In genomic region chr3:48426401-48426909, GRCh38 we compare ENCODE assay signal across 11 cellular contexts. TPM values are rescaled to one million over a fixed set of nuclear protein-coding genes. Genes with fewer than 3 reads are reported as not detected.
DNase-seq lines count a peak whose midpoint lies in the region; ATAC-seq, FAIRE-seq and TF ChIP-seq lines count a peak whose summit lies in the region.
"Had no signal": no experiment of that assay in that cellular context is flagged by ENCODE, and none has a peak within 500 bp of the region (broad histone marks: within the 10 kb centered on the region; RNA-seq: fewer than 3 reads in every experiment).

No MANE protein-coding gene starts in this region.

- no peak overlapping the region for H3K4me2 ChIP-seq in PC-9

- peak overlapping the region in 1 of 2 donors; percentile 76 for H3K9ac ChIP-seq in kidney (ENCODE audit: low read length in 2 of 2)

- peak; percentile 43 for DNase-seq in G401 (ENCODE audit: low spot score)
- DNase-seq in kidney, result peak; percentile 73
- DNase-seq in prostate gland (ENCODE audit: low spot score), result no peak
- DNase-seq in PC-9, result no peak
- DNase-seq in kidney tubule cell (ENCODE audit: low spot score), result no peak
- DNase-seq: islet precursor cell; stimulated activated CD4-positive, alpha-beta T cell treated with anti-CD3 and anti-CD28 coated beads, Interleukin-2, amount 100 ng/mL, for 48 hours had no signal

- in situ Hi-C loops in G401 (cut with HindIII; ENCODE audit: low sequenced_read_pairs), result no loop called here

- H3K4me3 ChIP-seq in kidney (ENCODE audit: low read length in 2 of 2) (peak overlapping the region; percentile 75 to 76), prostate gland (peak overlapping the region in 1 of 2 donors; percentile 74), PC-9 (no peak overlapping the region)

- TF ChIP-seq CTCF in kidney (IDR thresholded peaks at IDR 0.05; ENCODE audit: borderline replicate concordance, extremely low read depth, insufficient read depth) (no peak), prostate gland (IDR thresholded peaks at IDR 0.05) (no peak), PC-9 (conservative IDR thresholded peaks at IDR 0.05) (no peak)

- POLR2A ChIA-PET in PC-9 (lab: Charles Lee; ENCODE audit: unreplicated experiment), result no interaction called here

- H3K4me1 ChIP-seq in kidney (ENCODE audit: control insufficient read depth in 1 of 2, insufficient read depth in 1 of 2, low read depth in 1 of 2, low read length in 2 of 2) (peaks cover 36 to 75% of the 10 kb centered on the region in 2 donors), prostate gland (replicated peaks) (peaks cover 38% of the 10 kb centered on the region), PC-9 (replicated peaks; ENCODE audit: insufficient read depth) (peaks cover 21% of the 10 kb centered on the region)

- no peak for TF ChIP-seq POLR2A in prostate gland (IDR thresholded peaks at IDR 0.05)

- CTCF ChIA-PET in PC-9 (lab: Charles Lee), result interaction anchor here (1.2 kb wide), 1 partner anchor 10 kb away, joined by 4 read pairs; no protein-coding TSS in a partner anchor

- no peak for FAIRE-seq in kidney (lab: Jason Lieb, UNC)

- ATAC-seq in HG02870 (IDR thresholded peaks at IDR 0.05; ENCODE audit: unreplicated experiment) (no peak), GM21390 (IDR thresholded peaks at IDR 0.05; ENCODE audit: unreplicated experiment) (no peak)

- 24% methylated on average over 11 of the region's 11 CpGs for WGBS in prostate gland

- no peak overlapping the region for H2AFZ ChIP-seq in PC-9

- no peaks in the 10 kb centered on the region for H3K27me3 ChIP-seq in prostate gland (replicated peaks; ENCODE audit: insufficient read depth)
- no peaks in the 10 kb centered on the region for H3K27me3 ChIP-seq in PC-9 (ENCODE audit: insufficient read depth, low read depth)

- H3K9me3 ChIP-seq in kidney (ENCODE audit: control insufficient read depth in 1 of 2, low read length in 2 of 2) (no peaks in the 10 kb centered on the region), prostate gland (no peaks in the 10 kb centered on the region), PC-9 (ENCODE audit: insufficient read depth, low read depth) (no peaks in the 10 kb centered on the region)

- peaks cover 25% of the 10 kb centered on the region for H3K79me2 ChIP-seq in PC-9 (ENCODE audit: low read depth)

- peaks cover 12% of the 10 kb centered on the region for H3F3A ChIP-seq in PC-9 (ENCODE audit: insufficient read depth, low read depth)

- peak overlapping the region; percentile 99 for H3K27ac ChIP-seq in cingulate gyrus (ENCODE audit: low read depth, low read length)
- peak overlapping the region; percentile 78 to 91 for H3K27ac ChIP-seq in kidney (ENCODE audit: low read depth in 2 of 2, low read length in 2 of 2)
- peak overlapping the region; percentile 69 to 96 for H3K27ac ChIP-seq in prostate gland
- H3K27ac ChIP-seq in PC-9, result no peak overlapping the region

- peaks cover 2 to 6% of the 10 kb centered on the region in 2 donors for H3K36me3 ChIP-seq in kidney (ENCODE audit: control insufficient read depth in 1 of 2, insufficient read depth in 2 of 2, low read length in 2 of 2)
- no peaks in the 10 kb centered on the region for H3K36me3 ChIP-seq in prostate gland
- no peaks in the 10 kb centered on the region for H3K36me3 ChIP-seq in PC-9 (ENCODE audit: low read depth)

- intact Hi-C loops in kidney (cut with DNase I), result no loop called here
- intact Hi-C loops in prostate gland (cut with DNase I), result no loop called here
- intact Hi-C loops in PC-9 (cut with micrococcal nuclease; ENCODE audit: unreplicated experiment), result no loop called here

- no peaks in the 10 kb centered on the region for H3K9me2 ChIP-seq in PC-9 (ENCODE audit: insufficient read depth)

- H4K20me1 ChIP-seq in PC-9 (ENCODE audit: insufficient read depth), result no peaks in the 10 kb centered on the region

- BruUV-seq in PC-9 (replicated peaks; lab: Mats Ljungman, UMichigan), result no TSS peak

RNA-seq across cellular contexts. Expression of gene PLXNB1, which starts 3.4 kb away (rescaled TPM):
- total RNA-seq in G401 (2014; rRNA removed; shearing (Covaris generic)), result 10.7 and 23.5 TPM in 2 replicates
- total RNA-seq in kidney (224 TPM), prostate gland (100 to 1,000 TPM; 115 to 182 TPM), PC-9 (2021) (97.7 and 120 TPM in 2 replicates)
- polyA plus RNA-seq in kidney (ENCODE audit: insufficient read depth, low read depth, low replicate concordance), result 101 TPM

RNA-seq across cellular contexts. Expression of gene CCDC51, which starts 13.5 kb away (rescaled TPM):
- total RNA-seq in G401 (2014; rRNA removed; shearing (Covaris generic)), result 21.3 and 30.0 TPM in 2 replicates
- total RNA-seq in kidney, result 13.8 TPM
- polyA plus RNA-seq in kidney (ENCODE audit: insufficient read depth, low read depth, low replicate concordance), result 32.8 TPM
- total RNA-seq in prostate gland, result 10 to 100 TPM; 12.7 to 14.8 TPM
- total RNA-seq in PC-9 (2021), result 28.5 and 35.4 TPM in 2 replicates

RNA-seq across cellular contexts. Expression of gene TMA7, which starts 13.6 kb away (rescaled TPM):
- 770 and 948 TPM in 2 replicates for total RNA-seq in G401 (2014; rRNA removed; shearing (Covaris generic))
- total RNA-seq in kidney (195 TPM), prostate gland (100 to 1,000 TPM; 310 to 446 TPM), PC-9 (2021) (235 and 314 TPM in 2 replicates)
- 631 TPM for polyA plus RNA-seq in kidney (ENCODE audit: insufficient read depth, low read depth, low replicate concordance)

RNA-seq across cellular contexts. Expression of gene ATRIP, which starts 20.1 kb away (rescaled TPM):
- 10.8 and 12.6 TPM in 2 replicates for total RNA-seq in G401 (2014; rRNA removed; shearing (Covaris generic))
- 6.7 TPM for total RNA-seq in kidney
- polyA plus RNA-seq in kidney (ENCODE audit: insufficient read depth, low read depth, low replicate concordance), result 5.4 TPM
- 10 to 100 TPM in 1 of 2 donors, 1 to 10 TPM in 1; 7.7 to 16.5 TPM for total RNA-seq in prostate gland
- total RNA-seq in PC-9 (2021), result 6.9 and 8.5 TPM in 2 replicates

RNA-seq across cellular contexts. Expression of gene FBXW12, which starts 54.4 kb away (rescaled TPM):
- 0.68 TPM in 1 of 2 replicates, not detected in the other for total RNA-seq in G401 (2014; rRNA removed; shearing (Covaris generic))
- total RNA-seq in kidney (not detected), prostate gland (under 1 TPM in 1 of 2 donors, not detected in 1; 0.68 TPM), PC-9 (2021) (not detected in 2 replicates)
- polyA plus RNA-seq in kidney (ENCODE audit: insufficient read depth, low read depth, low replicate concordance), result not detected
- total RNA-seq: activated T-helper 1 cell treated with anti-CD3 and anti-CD28 coated beads, Interleukin-12 subunit alpha, Interleukin-12 subunit beta, Interleukin-2, Interleukin-4 antibody, amounts not matched to agents 30 ng/mL and 10 ng/mL and 1 ng/mL, durations not matched to agents 14 hours and 24 hours and 36 hours had no signal

Comparison
In these comparisons a context has a peak if more than half of its experiments do, and no peak if none do; other contexts are left out.
1. DNase-seq: peak in G401 (single experiment) and kidney (single experiment); none in prostate gland (single experiment), PC-9 (0 of 2) and kidney tubule cell (single experiment).